Comparison of ENCODE assay signal across 11 cellular contexts in genomic region chr7:33886100-33886623, GRCh38. TPM values are rescaled to one million over a fixed set of nuclear protein-coding genes. Genes with fewer than 3 reads are reported as not detected.
DNase-seq lines count a peak whose midpoint lies in the region; ATAC-seq and TF ChIP-seq lines count a peak whose summit lies in the region.
"Had no signal": no experiment of that assay in that cellular context is flagged by ENCODE, and none has a peak within 500 bp of the region (broad histone marks: within the 10 kb centered on the region; RNA-seq: fewer than 3 reads in every experiment).

No MANE protein-coding gene starts in this region.

- H3K27ac ChIP-seq in A673 (ENCODE audit: low read depth, low read length, poor library complexity, severe bottlenecking): no peak overlapping the region
- no peak overlapping the region for H3K27ac ChIP-seq in PC-9

- ATAC-seq in activated T-cell treated with anti-CD3 and anti-CD28 coated beads, Interleukin-2, amount 50 U/mL, for 4 hours: no peak

- no peaks in the 10 kb centered on the region for H3K79me2 ChIP-seq in PC-9 (ENCODE audit: low read depth)

- H3K9me3 ChIP-seq in A673 (ENCODE audit: low read depth, low read length, poor library complexity, severe bottlenecking): no peaks in the 10 kb centered on the region
- H3K9me3 ChIP-seq in PC-9 (ENCODE audit: insufficient read depth, low read depth): no peaks in the 10 kb centered on the region

- H3K36me3 ChIP-seq in A673 (ENCODE audit: insufficient read depth, low read length, poor library complexity, severe bottlenecking): no peaks in the 10 kb centered on the region
- no peaks in the 10 kb centered on the region for H3K36me3 ChIP-seq in PC-9 (ENCODE audit: low read depth)

- H3K27me3 ChIP-seq in A673 (replicated peaks; ENCODE audit: insufficient read depth, low read depth, low read length, poor library complexity): no peaks in the 10 kb centered on the region
- H3K27me3 ChIP-seq in PC-9 (ENCODE audit: insufficient read depth, low read depth): peaks cover 18% of the 10 kb centered on the region; the same call in 1 of the 2 replicates

- H3K4me1 ChIP-seq in A673 (ENCODE audit: insufficient read depth, low read length, poor library complexity, severe bottlenecking) (no peaks in the 10 kb centered on the region), PC-9 (replicated peaks; ENCODE audit: insufficient read depth) (no peaks in the 10 kb centered on the region)

- DNase-seq in A673 (ENCODE audit: low spot score) (peak; percentile 66), GDM1 (lab: John Stamatoyannopoulos, UW) (peak; percentile 8), PC-9 (no peak), fibroblast of mammary gland (ENCODE audit: low read depth) (peak; percentile 51), NCI-H1105 treated with DMSO at 0.1 percent for 48 hours (lab: John Stamatoyannopoulos, UW) (no peak), NCI-H446 treated with DMSO at 0.1 percent for 48 hours (lab: John Stamatoyannopoulos, UW) (no peak)
- DNase-seq in activated T-cell treated with anti-CD3 and anti-CD28 coated beads, Interleukin-2, amount 50 U/mL, for 4 hours: no peak
- no peak for DNase-seq in activated T-helper 1 cell treated with anti-CD3 and anti-CD28 coated beads, Interleukin-12 subunit alpha, Interleukin-12 subunit beta, Interleukin-2, Interleukin-4 antibody, amounts not matched to agents 30 ng/mL and 10 ng/mL and 1 ng/mL, durations not matched to agents 14 hours and 24 hours and 36 hours (ENCODE audit: low spot score)
- DNase-seq: DMS79, NCI-H187, T-helper 2 cell had no signal

- intact Hi-C loops in A673 (cut with micrococcal nuclease; ENCODE audit: unreplicated experiment): no loop called here
- intact Hi-C loops in PC-9 (cut with micrococcal nuclease; ENCODE audit: unreplicated experiment): no loop called here
- intact Hi-C loops in activated T-helper 1 cell treated with anti-CD3 and anti-CD28 coated beads, Interleukin-12 subunit alpha, Interleukin-12 subunit beta, Interleukin-2, Interleukin-4 antibody, amounts not matched to agents 30 ng/mL and 10 ng/mL and 1 ng/mL, durations not matched to agents 14 hours and 24 hours and 36 hours (cut with micrococcal nuclease): no loop called here

- H3K27ac Mint-ChIP-seq in activated T-helper 1 cell treated with anti-CD3 and anti-CD28 coated beads, Interleukin-12 subunit alpha, Interleukin-12 subunit beta, Interleukin-2, Interleukin-4 antibody, amounts not matched to agents 30 ng/mL and 10 ng/mL and 1 ng/mL, durations not matched to agents 14 hours and 24 hours and 36 hours: no peak overlapping the region

- no peaks in the 10 kb centered on the region for H3K4me1 Mint-ChIP-seq in activated T-cell treated with anti-CD3 and anti-CD28 coated beads, Interleukin-2, amount 50 U/mL, for 4 hours (ENCODE audit: low read depth)
- H3K4me1 Mint-ChIP-seq in activated T-helper 1 cell treated with anti-CD3 and anti-CD28 coated beads, Interleukin-12 subunit alpha, Interleukin-12 subunit beta, Interleukin-2, Interleukin-4 antibody, amounts not matched to agents 30 ng/mL and 10 ng/mL and 1 ng/mL, durations not matched to agents 14 hours and 24 hours and 36 hours (ENCODE audit: low read depth): no peaks in the 10 kb centered on the region

- no peaks in the 10 kb centered on the region for H3F3A ChIP-seq in PC-9 (ENCODE audit: insufficient read depth, low read depth)

- BruUV-seq in A673 (replicated peaks; lab: Mats Ljungman, UMichigan): no TSS peak
- BruUV-seq in PC-9 (replicated peaks; lab: Mats Ljungman, UMichigan): no TSS peak

- no peak overlapping the region for H2AFZ ChIP-seq in PC-9

- H3K36me3 Mint-ChIP-seq in activated T-cell treated with anti-CD3 and anti-CD28 coated beads, Interleukin-2, amount 50 U/mL, for 4 hours (ENCODE audit: insufficient read depth): no peaks in the 10 kb centered on the region
- H3K36me3 Mint-ChIP-seq in activated T-helper 1 cell treated with anti-CD3 and anti-CD28 coated beads, Interleukin-12 subunit alpha, Interleukin-12 subunit beta, Interleukin-2, Interleukin-4 antibody, amounts not matched to agents 30 ng/mL and 10 ng/mL and 1 ng/mL, durations not matched to agents 14 hours and 24 hours and 36 hours (ENCODE audit: low read depth): no peaks in the 10 kb centered on the region

- H3K4me3 ChIP-seq in A673 (ENCODE audit: low read depth, low read length, poor library complexity, severe bottlenecking): no peak overlapping the region
- H3K4me3 ChIP-seq in PC-9: no peak overlapping the region
- no peak overlapping the region for H3K4me3 ChIP-seq in fibroblast of mammary gland (ENCODE audit: control insufficient read depth, low read depth, low read length)

- H3K4me3 Mint-ChIP-seq in activated T-cell treated with anti-CD3 and anti-CD28 coated beads, Interleukin-2, amount 50 U/mL, for 4 hours: no peak overlapping the region
- no peak overlapping the region for H3K4me3 Mint-ChIP-seq in activated T-helper 1 cell treated with anti-CD3 and anti-CD28 coated beads, Interleukin-12 subunit alpha, Interleukin-12 subunit beta, Interleukin-2, Interleukin-4 antibody, amounts not matched to agents 30 ng/mL and 10 ng/mL and 1 ng/mL, durations not matched to agents 14 hours and 24 hours and 36 hours

- POLR2A ChIA-PET in A673 (lab: Charles Lee; ENCODE audit: low non-redundant PET): no interaction called here
- POLR2A ChIA-PET in PC-9 (lab: Charles Lee; ENCODE audit: unreplicated experiment): no interaction called here

- H4K20me1 ChIP-seq in PC-9 (ENCODE audit: insufficient read depth): no peaks in the 10 kb centered on the region

- no peaks in the 10 kb centered on the region for H3K9me3 Mint-ChIP-seq in activated T-cell treated with anti-CD3 and anti-CD28 coated beads, Interleukin-2, amount 50 U/mL, for 4 hours
- H3K9me3 Mint-ChIP-seq in activated T-helper 1 cell treated with anti-CD3 and anti-CD28 coated beads, Interleukin-12 subunit alpha, Interleukin-12 subunit beta, Interleukin-2, Interleukin-4 antibody, amounts not matched to agents 30 ng/mL and 10 ng/mL and 1 ng/mL, durations not matched to agents 14 hours and 24 hours and 36 hours: no peaks in the 10 kb centered on the region

- peak; percentile 65 for TF ChIP-seq CTCF in A673 (conservative IDR thresholded peaks at IDR 0.05; ENCODE audit: low read depth, low read length)
- TF ChIP-seq CTCF in PC-9 (conservative IDR thresholded peaks at IDR 0.05): peak; percentile 41; the same call in 1 of the 2 replicates
- peak; percentile 46 for TF ChIP-seq CTCF in fibroblast of mammary gland (conservative IDR thresholded peaks at IDR 0.05; ENCODE audit: control insufficient read depth, insufficient read depth, low read depth, low read length)

- CTCF ChIA-PET in A673 (lab: Charles Lee) (interaction anchor here (0.7 kb wide), 2 partner anchors 23 to 46 kb away, joined by 3 read pairs; no protein-coding TSS in a partner anchor), PC-9 (lab: Charles Lee) (interaction anchor here (0.6 kb wide), 1 partner anchor 54 kb away, joined by 4 read pairs; no protein-coding TSS in a partner anchor)

- no peak overlapping the region for H3K4me2 ChIP-seq in PC-9

- H3K9me2 ChIP-seq in PC-9 (ENCODE audit: insufficient read depth): no peaks in the 10 kb centered on the region

- no peaks in the 10 kb centered on the region for H3K27me3 Mint-ChIP-seq in activated T-cell treated with anti-CD3 and anti-CD28 coated beads, Interleukin-2, amount 50 U/mL, for 4 hours (ENCODE audit: low read depth)
- H3K27me3 Mint-ChIP-seq in activated T-helper 1 cell treated with anti-CD3 and anti-CD28 coated beads, Interleukin-12 subunit alpha, Interleukin-12 subunit beta, Interleukin-2, Interleukin-4 antibody, amounts not matched to agents 30 ng/mL and 10 ng/mL and 1 ng/mL, durations not matched to agents 14 hours and 24 hours and 36 hours (ENCODE audit: insufficient read depth): peaks cover 1% of the 10 kb centered on the region

RNA-seq across cellular contexts. Expression of gene BMPER, which starts 19.2 kb away (rescaled TPM):
- total RNA-seq in A673 (2021) (6.7 and 8.2 TPM in 2 replicates), PC-9 (2021) (0.33 and 0.50 TPM in 2 replicates)
- under 1 TPM in 1 of 3 donors, not detected in 2; 0.16 TPM for total RNA-seq in activated T-cell treated with anti-CD3 and anti-CD28 coated beads, Interleukin-2, amount 50 U/mL, for 4 hours
- total RNA-seq in activated T-helper 1 cell treated with anti-CD3 and anti-CD28 coated beads, Interleukin-12 subunit alpha, Interleukin-12 subunit beta, Interleukin-2, Interleukin-4 antibody, amounts not matched to agents 30 ng/mL and 10 ng/mL and 1 ng/mL, durations not matched to agents 14 hours and 24 hours and 36 hours: not detected in 2 replicates

Comparison
In these comparisons a context has a peak if more than half of its experiments do, and no peak if none do; other contexts are left out.
1. DNase-seq: peak in A673 (single experiment), GDM1 (single experiment) and fibroblast of mammary gland (single experiment); none in PC-9 (0 of 2), NCI-H1105 treated with DMSO at 0.1 percent for 48 hours (single experiment), NCI-H446 treated with DMSO at 0.1 percent for 48 hours (single experiment), activated T-cell treated with anti-CD3 and anti-CD28 coated beads, Interleukin-2, amount 50 U/mL, for 4 hours (single experiment) and activated T-helper 1 cell treated with anti-CD3 and anti-CD28 coated beads, Interleukin-12 subunit alpha, Interleukin-12 subunit beta, Interleukin-2, Interleukin-4 antibody, amounts not matched to agents 30 ng/mL and 10 ng/mL and 1 ng/mL, durations not matched to agents 14 hours and 24 hours and 36 hours (single experiment).
2. Peak in every context shown above with its lines, with median percentiles within 50 percentile points of each other: CTCF ChIP-seq.